Comparison of ENCODE assay signal across 29 cellular contexts in the genomic region with DNA sequence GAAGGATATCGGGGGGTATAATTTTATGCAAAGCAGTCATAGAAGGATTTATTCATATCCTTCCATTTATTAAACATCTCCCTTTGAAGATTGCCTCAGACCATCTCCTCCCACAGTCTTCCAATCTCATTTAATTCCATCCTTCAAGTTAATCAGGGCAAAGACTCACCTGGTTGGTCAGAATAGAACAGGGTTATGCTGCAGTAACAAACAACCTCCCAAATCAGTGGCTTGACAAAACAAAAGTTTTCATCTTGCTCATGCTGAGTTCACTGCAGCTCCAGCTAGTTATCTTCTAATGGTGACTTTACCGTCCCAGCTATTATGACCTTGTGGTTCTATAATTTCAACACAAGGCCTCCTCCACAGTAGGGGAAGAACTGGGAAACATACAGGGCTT.
"Had no signal": no experiment of that assay in that cellular context is flagged by ENCODE, and none has a peak within 500 bp of the region (broad histone marks: within the 10 kb centered on the region; RNA-seq: fewer than 3 reads in every experiment).

No MANE protein-coding gene starts in this region.

- H3K27me3 ChIP-seq: ascending aorta, breast epithelium, cardiac muscle cell, colonic mucosa, esophagus squamous epithelium, gastroesophageal sphincter had no signal

- H3K4me3 ChIP-seq: ascending aorta, breast epithelium, cardiac muscle cell, colonic mucosa, esophagus squamous epithelium, gastroesophageal sphincter had no signal

- H3K9me3 ChIP-seq: ascending aorta, breast epithelium, colonic mucosa, esophagus squamous epithelium, gastroesophageal sphincter had no signal

- H3K4me3 Mint-ChIP-seq: activated CD4-positive, alpha-beta memory T cell treated with anti-CD3 and anti-CD28 coated beads for 36 hours; activated CD4-positive, alpha-beta T cell treated with anti-CD3 and anti-CD28 coated beads for 36 hours; activated CD4-positive, alpha-beta T cell treated with anti-CD3 and anti-CD28 coated beads, Interleukin-2, amount 10 ng/mL, durations not matched to agents 24 days and 14 days; activated CD8-positive, alpha-beta memory T cell treated with anti-CD3 and anti-CD28 coated beads, Interleukin-2, amount 10 ng/mL, durations not matched to agents 7 days and 5 days; activated CD8-positive, alpha-beta T cell treated with anti-CD3 and anti-CD28 coated beads, Interleukin-2, amount 10 ng/mL, durations not matched to agents 7 days and 5 days; activated naive CD4-positive, alpha-beta T cell treated with anti-CD3 and anti-CD28 coated beads, Interleukin-2, amount 10 ng/mL, durations not matched to agents 7 days and 5 days; activated naive CD8-positive, alpha-beta T cell treated with anti-CD3 and anti-CD28 coated beads, Interleukin-2, amount 10 ng/mL, durations not matched to agents 7 days and 5 days; activated T-helper 1 cell treated with anti-CD3 and anti-CD28 coated beads, Interleukin-12 subunit alpha, Interleukin-12 subunit beta, Interleukin-2, Interleukin-4 antibody, amounts not matched to agents 30 ng/mL and 10 ng/mL and 1 ng/mL, durations not matched to agents 14 hours and 24 hours and 36 hours; brain had no signal

- DNase-seq: activated CD4-positive, alpha-beta memory T cell treated with anti-CD3 and anti-CD28 coated beads for 36 hours; activated CD4-positive, alpha-beta T cell treated with anti-CD3 and anti-CD28 coated beads for 36 hours; activated CD4-positive, alpha-beta T cell treated with anti-CD3 and anti-CD28 coated beads, Interleukin-2, amount 10 ng/mL, durations not matched to agents 24 days and 14 days; activated CD4-positive, CD25-positive, alpha-beta regulatory T cell; activated CD4-positive, CD25-positive, alpha-beta regulatory T cell treated with anti-CD3 and anti-CD28 coated beads, Interleukin-2, amount 50 U/mL, for 72 hours; activated CD8-positive, alpha-beta memory T cell treated with anti-CD3 and anti-CD28 coated beads, Interleukin-2, amount 10 ng/mL, durations not matched to agents 7 days and 5 days; activated CD8-positive, alpha-beta memory T cell treated with anti-CD3 and anti-CD28 coated beads, Interleukin-2, amount 50 U/mL, for 4 hours; activated CD8-positive, alpha-beta T cell treated with anti-CD3 and anti-CD28 coated beads, Interleukin-2, amount 10 ng/mL, durations not matched to agents 7 days and 5 days; activated gamma-delta T cell; activated naive CD4-positive, alpha-beta T cell; activated naive CD4-positive, alpha-beta T cell treated with anti-CD3 and anti-CD28 coated beads, Interleukin-2, amount 10 ng/mL, durations not matched to agents 7 days and 5 days; activated naive CD8-positive, alpha-beta T cell treated with anti-CD3 and anti-CD28 coated beads, Interleukin-2, amount 10 ng/mL, durations not matched to agents 7 days and 5 days; activated T-cell treated with anti-CD3 and anti-CD28 coated beads, Interleukin-2, amount 50 U/mL, for 1 hour; activated T-cell treated with anti-CD3 and anti-CD28 coated beads, Interleukin-2, amount 50 U/mL, for 48 hours; central memory CD4-positive, alpha-beta T cell; cerebellar nuclear complex; colonic mucosa; effector CD8-positive, alpha-beta T cell; esophagus squamous epithelium; foreskin melanocyte; T-helper 2 cell had no signal

- H3K27ac Mint-ChIP-seq: activated CD4-positive, alpha-beta memory T cell treated with anti-CD3 and anti-CD28 coated beads for 36 hours; activated CD4-positive, alpha-beta T cell treated with anti-CD3 and anti-CD28 coated beads for 36 hours; activated CD4-positive, alpha-beta T cell treated with anti-CD3 and anti-CD28 coated beads, Interleukin-2, amount 10 ng/mL, durations not matched to agents 24 days and 14 days; activated CD8-positive, alpha-beta memory T cell treated with anti-CD3 and anti-CD28 coated beads, Interleukin-2, amount 10 ng/mL, durations not matched to agents 7 days and 5 days; activated CD8-positive, alpha-beta T cell treated with anti-CD3 and anti-CD28 coated beads, Interleukin-2, amount 10 ng/mL, durations not matched to agents 7 days and 5 days; activated naive CD4-positive, alpha-beta T cell treated with anti-CD3 and anti-CD28 coated beads, Interleukin-2, amount 10 ng/mL, durations not matched to agents 7 days and 5 days; activated naive CD4-positive, alpha-beta T cell treated with anti-CD3 and anti-CD28 coated beads, Interleukin-2, amount 50 U/mL, for 72 hours; activated naive CD8-positive, alpha-beta T cell treated with anti-CD3 and anti-CD28 coated beads, Interleukin-2, amount 10 ng/mL, durations not matched to agents 7 days and 5 days; activated T-helper 1 cell treated with anti-CD3 and anti-CD28 coated beads, Interleukin-12 subunit alpha, Interleukin-12 subunit beta, Interleukin-2, Interleukin-4 antibody, amounts not matched to agents 30 ng/mL and 10 ng/mL and 1 ng/mL, durations not matched to agents 14 hours and 24 hours and 36 hours; brain had no signal

- ATAC-seq: activated CD4-positive, alpha-beta T cell treated with anti-CD3 and anti-CD28 coated beads for 36 hours; activated CD8-positive, alpha-beta memory T cell treated with anti-CD3 and anti-CD28 coated beads, Interleukin-2, amount 10 ng/mL, durations not matched to agents 7 days and 5 days; activated CD8-positive, alpha-beta T cell treated with anti-CD3 and anti-CD28 coated beads, Interleukin-2, amount 10 ng/mL, durations not matched to agents 7 days and 5 days; activated naive CD4-positive, alpha-beta T cell treated with anti-CD3 and anti-CD28 coated beads, Interleukin-2, amount 50 U/mL, for 72 hours; gastroesophageal sphincter had no signal

- H3K4me1 ChIP-seq: ascending aorta, breast epithelium, colonic mucosa had no signal

- H3K27me3 Mint-ChIP-seq: activated CD4-positive, alpha-beta memory T cell treated with anti-CD3 and anti-CD28 coated beads for 36 hours; activated CD4-positive, alpha-beta T cell treated with anti-CD3 and anti-CD28 coated beads for 36 hours; activated CD4-positive, alpha-beta T cell treated with anti-CD3 and anti-CD28 coated beads, Interleukin-2, amount 10 ng/mL, durations not matched to agents 24 days and 14 days; activated CD8-positive, alpha-beta memory T cell treated with anti-CD3 and anti-CD28 coated beads, Interleukin-2, amount 10 ng/mL, durations not matched to agents 7 days and 5 days; activated naive CD4-positive, alpha-beta T cell treated with anti-CD3 and anti-CD28 coated beads, Interleukin-2, amount 10 ng/mL, durations not matched to agents 7 days and 5 days; activated naive CD8-positive, alpha-beta T cell treated with anti-CD3 and anti-CD28 coated beads, Interleukin-2, amount 10 ng/mL, durations not matched to agents 7 days and 5 days; brain had no signal

- H3K27ac ChIP-seq: ascending aorta, breast epithelium, cardiac muscle cell, colonic mucosa, epithelial cell of prostate, esophagus squamous epithelium, gastroesophageal sphincter had no signal

- H3K36me3 ChIP-seq: ascending aorta, breast epithelium, cardiac muscle cell, colonic mucosa, esophagus squamous epithelium, gastroesophageal sphincter had no signal

- H3K4me1 Mint-ChIP-seq: activated naive CD4-positive, alpha-beta T cell treated with anti-CD3 and anti-CD28 coated beads, Interleukin-2, amount 10 ng/mL, durations not matched to agents 7 days and 5 days had no signal
